In the genomic region with DNA sequence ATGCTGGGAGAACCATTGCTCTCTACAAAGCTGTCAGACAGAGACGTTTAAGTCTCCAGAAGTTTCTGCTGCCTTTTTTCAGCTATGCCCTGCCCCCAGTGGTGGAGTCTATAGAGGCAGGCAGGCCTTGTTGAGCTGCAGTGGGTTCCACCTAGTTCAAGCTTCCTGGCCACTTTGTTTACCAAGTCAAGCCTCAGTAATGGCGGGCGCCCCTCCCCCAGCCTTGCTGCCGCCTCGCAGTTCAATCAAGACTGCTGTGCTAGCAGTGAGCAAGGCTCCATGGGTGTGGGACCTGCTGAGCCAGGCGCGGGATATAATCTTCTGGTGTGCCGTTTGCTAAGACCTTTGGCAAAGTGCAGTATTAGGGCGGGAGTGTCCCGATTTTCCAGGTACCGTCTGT, we compare ENCODE assay signal across 14 cellular contexts. TPM values are rescaled to one million over a fixed set of nuclear protein-coding genes. Genes with fewer than 3 reads are reported as not detected.
A peak's percentile ranks its signal among the peaks of the same experiment; 100 is the strongest.
DNase-seq lines count a peak whose midpoint lies in the region; ATAC-seq and TF ChIP-seq lines count a peak whose summit lies in the region.
"Had no signal": no experiment of that assay in that cellular context is flagged by ENCODE, and none has a peak within 500 bp of the region (broad histone marks: within the 10 kb centered on the region; RNA-seq: fewer than 3 reads in every experiment).

No MANE protein-coding gene starts in this region.

- peaks cover 53% of the 10 kb centered on the region for H3K36me3 Mint-ChIP-seq in MCF 10A (ENCODE audit: insufficient read depth, unreplicated experiment)
- H3K36me3 Mint-ChIP-seq in progenitor cell of endocrine pancreas (ENCODE audit: insufficient read depth) = peaks cover 62% of the 10 kb centered on the region

- no TSS peak for BruUV-seq in MCF 10A (replicated peaks; lab: Mats Ljungman, UMichigan)
- no TSS peak for BruUV-seq in mammary epithelial cell (replicated peaks; lab: Mats Ljungman, UMichigan)

- H4K20me1 ChIP-seq in mammary epithelial cell (ENCODE audit: insufficient read depth, low read length) = no peaks in the 10 kb centered on the region

- H3K27me3 Mint-ChIP-seq in MCF 10A (ENCODE audit: insufficient read depth, unreplicated experiment) (no peaks in the 10 kb centered on the region), progenitor cell of endocrine pancreas (no peaks in the 10 kb centered on the region)
- H3K27me3 Mint-ChIP-seq: CD8-positive, alpha-beta memory T cell; stimulated activated naive CD8-positive, alpha-beta T cell treated with anti-CD3 and anti-CD28 coated beads, Interleukin-15, amount 100 ng/mL, for 72 hours had no signal

- H3K9ac ChIP-seq in mammary epithelial cell (ENCODE audit: insufficient read depth, low read length) = no peak overlapping the region

- POLR2A ChIA-PET in MCF 10A (lab: Yijun Ruan, JAX) = interaction anchor here (1.2 kb wide), 1 partner anchor 139 kb away, joined by 3 read pairs; no protein-coding TSS in a partner anchor

- no peak overlapping the region for H3K4me3 Mint-ChIP-seq in MCF 10A (ENCODE audit: unreplicated experiment)
- no peak overlapping the region for H3K4me3 Mint-ChIP-seq in progenitor cell of endocrine pancreas (ENCODE audit: low read depth)
- H3K4me3 Mint-ChIP-seq: CD8-positive, alpha-beta memory T cell; stimulated activated naive CD8-positive, alpha-beta T cell treated with anti-CD3 and anti-CD28 coated beads, Interleukin-15, amount 100 ng/mL, for 72 hours had no signal

- H3K9me3 ChIP-seq in breast epithelium (peaks cover 0 to 3% of the 10 kb centered on the region in 2 donors), mammary epithelial cell (replicated peaks; ENCODE audit: insufficient read depth, low read length) (no peaks in the 10 kb centered on the region)

- no peak for TF ChIP-seq POLR2A in breast epithelium (IDR thresholded peaks at IDR 0.05)
- TF ChIP-seq POLR2A in NB4 (IDR thresholded peaks at IDR 0.05; ENCODE audit: extremely low read depth, insufficient read length) = no peak

- in situ Hi-C loops in mammary epithelial cell (cut with MboI; ENCODE audit: low sequenced_read_pairs in 2 of 2) = no loop called here

- intact Hi-C loops in MCF 10A (cut with micrococcal nuclease) = no loop called here
- intact Hi-C loops in breast epithelium (cut with DNase I; ENCODE audit: low total_unique reads) = no loop called here
- intact Hi-C loops in mammary epithelial cell (cut with micrococcal nuclease) = no loop called here

- dilution Hi-C loops in mammary epithelial cell (cut with HindIII; ENCODE audit: low sequenced_read_pairs) = no loop called here

- DNase-seq in MCF 10A (ENCODE audit: unreplicated experiment) = peak; percentile 16
- DNase-seq in breast epithelium (ENCODE audit: low spot score in 2 of 2) = no peak
- no peak for DNase-seq in NB4 (ENCODE audit: low read depth)
- no peak for DNase-seq in mammary epithelial cell
- DNase-seq in stimulated activated naive CD8-positive, alpha-beta T cell treated with anti-CD3 and anti-CD28 coated beads, Interleukin-15, Interleukin-2, amounts not matched to agents 100 U/mL and 50 U/mL, for 24 hours = peak; percentile 21
- no peak for DNase-seq in progenitor cell of endocrine pancreas (ENCODE audit: low spot score, unreplicated experiment)
- no peak for DNase-seq in retina
- DNase-seq: esophagus squamous epithelium, NCI-H510A treated with DMSO at 0.1 percent for 48 hours had no signal

- TF ChIP-seq CTCF in MCF 10A (IDR thresholded peaks at IDR 0.05; ENCODE audit: unreplicated experiment) (no peak), breast epithelium (IDR thresholded peaks at IDR 0.05) (no peak), NB4 (IDR thresholded peaks at IDR 0.05; ENCODE audit: low read depth, low read length) (peak; percentile 25), mammary epithelial cell (conservative IDR thresholded peaks at IDR 0.05 in 1 of 2, IDR thresholded peaks at IDR 0.05 in 1 of 2; ENCODE audit: extremely low read depth in 1 of 2, insufficient read depth in 1 of 2, low read depth in 1 of 2, low read length in 2 of 2) (peak; percentile 35 to 36), progenitor cell of endocrine pancreas (IDR thresholded peaks at IDR 0.05; ENCODE audit: unreplicated experiment) (no peak)

- no peak overlapping the region for H3K4me2 ChIP-seq in mammary epithelial cell (ENCODE audit: insufficient read depth, low read depth, low read length)

- H3K27me3 ChIP-seq in breast epithelium (no peaks in the 10 kb centered on the region), mammary epithelial cell (ENCODE audit: insufficient read depth, low read length) (no peaks in the 10 kb centered on the region)
- H3K27me3 ChIP-seq: esophagus squamous epithelium had no signal

- H2AFZ ChIP-seq in mammary epithelial cell (ENCODE audit: low read depth, low read length) = no peak overlapping the region

- no peak for ATAC-seq in stimulated activated naive CD8-positive, alpha-beta T cell treated with anti-CD3 and anti-CD28 coated beads, Interleukin-15, Interleukin-2, amounts not matched to agents 100 U/mL and 50 U/mL, for 24 hours
- no peak for ATAC-seq in GM19328 (IDR thresholded peaks at IDR 0.05; ENCODE audit: unreplicated experiment)
- ATAC-seq: stimulated activated naive CD8-positive, alpha-beta T cell treated with anti-CD3 and anti-CD28 coated beads, Interleukin-15, amount 100 ng/mL, for 72 hours had no signal

- H3K36me3 ChIP-seq in breast epithelium (no peaks in the 10 kb centered on the region), mammary epithelial cell (ENCODE audit: insufficient read depth, low read length) (peaks cover 7% of the 10 kb centered on the region)

- WGBS in mammary epithelial cell (ENCODE audit: low coverage, missing lambda C conversion rate) = 94% methylated on average over 10 of the region's 11 CpGs

- no peaks in the 10 kb centered on the region for H3K4me1 ChIP-seq in breast epithelium
- H3K4me1 ChIP-seq in mammary epithelial cell (ENCODE audit: insufficient read depth, low read length) = no peaks in the 10 kb centered on the region
- H3K4me1 ChIP-seq: esophagus squamous epithelium had no signal

- H3K4me3 ChIP-seq in breast epithelium (no peak overlapping the region), NB4 (ENCODE audit: low read depth, low read length) (no peak overlapping the region), mammary epithelial cell (replicated peaks in 1 of 3; ENCODE audit: insufficient read depth in 1 of 3, low read depth in 2 of 3, low read length in 3 of 3) (no peak overlapping the region)
- H3K4me3 ChIP-seq: esophagus squamous epithelium, skin epidermis had no signal

- CTCF ChIA-PET in MCF 10A (lab: Yijun Ruan, JAX) = interaction anchor here (0.7 to 1.4 kb wide), 3 partner anchors 9 to 39 kb away, joined by 3 read pairs; no protein-coding TSS in a partner anchor
- CTCF ChIA-PET in mammary epithelial cell (lab: Charles Lee; ENCODE audit: low non-redundant PET) = interaction anchor here (0.6 kb wide), 1 partner anchor 34 kb away, joined by 3 read pairs; no protein-coding TSS in a partner anchor

- H3K9me3 Mint-ChIP-seq in MCF 10A (ENCODE audit: unreplicated experiment) = no peaks in the 10 kb centered on the region
- H3K9me3 Mint-ChIP-seq in progenitor cell of endocrine pancreas (ENCODE audit: low read depth) = peaks cover 28% of the 10 kb centered on the region

- peaks cover 22% of the 10 kb centered on the region for H3K79me2 ChIP-seq in mammary epithelial cell (ENCODE audit: insufficient read depth, low read length)

- H3K27ac Mint-ChIP-seq in MCF 10A (ENCODE audit: low read depth, unreplicated experiment) (no peak overlapping the region), progenitor cell of endocrine pancreas (no peak overlapping the region)
- H3K27ac Mint-ChIP-seq: stimulated activated naive CD8-positive, alpha-beta T cell treated with anti-CD3 and anti-CD28 coated beads, Interleukin-15, amount 100 ng/mL, for 72 hours had no signal

- H3K4me1 Mint-ChIP-seq in MCF 10A (ENCODE audit: insufficient read depth, unreplicated experiment) (no peaks in the 10 kb centered on the region), progenitor cell of endocrine pancreas (ENCODE audit: low read depth) (no peaks in the 10 kb centered on the region)

- H3K27ac ChIP-seq in breast epithelium (no peak overlapping the region), mammary epithelial cell (ENCODE audit: insufficient read depth, low read depth, low read length) (no peak overlapping the region)
- H3K27ac ChIP-seq: esophagus squamous epithelium, skin epidermis had no signal

RNA-seq across cellular contexts. Expression of gene SCYGR2, which starts 52.7 kb away (rescaled TPM):
- not detected in 2 replicates for total RNA-seq in MCF 10A (2022)
- not detected for total RNA-seq in breast epithelium
- not detected for total RNA-seq in mammary epithelial cell
- not detected for polyA plus RNA-seq in mammary epithelial cell
- polyA minus RNA-seq in mammary epithelial cell = not detected
- total RNA-seq in progenitor cell of endocrine pancreas = not detected in 2 replicates
- total RNA-seq: CD8-positive, alpha-beta memory T cell; esophagus squamous epithelium; T-helper 2 cell treated with Interferon-gamma antibody and Interleukin-4, amounts not matched to agents 100 ng/mL and 5 ng/mL, for 36 hours had no signal
- polyA plus RNA-seq: CD8-positive, alpha-beta memory T cell had no signal

Comparison
In these comparisons a context has a peak if more than half of its experiments do, and no peak if none do; other contexts are left out.
1. DNase-seq: peak in MCF 10A (single experiment) and stimulated activated naive CD8-positive, alpha-beta T cell treated with anti-CD3 and anti-CD28 coated beads, Interleukin-15, Interleukin-2, amounts not matched to agents 100 U/mL and 50 U/mL, for 24 hours (single experiment); none in breast epithelium (0 of 2), NB4 (single experiment), mammary epithelial cell (single experiment), progenitor cell of endocrine pancreas (single experiment) and retina (single experiment).
2. CTCF ChIP-seq: peak in NB4 (single experiment) and mammary epithelial cell (2 of 2); none in MCF 10A (single experiment), breast epithelium (0 of 3) and progenitor cell of endocrine pancreas (single experiment).